In the genomic region with DNA sequence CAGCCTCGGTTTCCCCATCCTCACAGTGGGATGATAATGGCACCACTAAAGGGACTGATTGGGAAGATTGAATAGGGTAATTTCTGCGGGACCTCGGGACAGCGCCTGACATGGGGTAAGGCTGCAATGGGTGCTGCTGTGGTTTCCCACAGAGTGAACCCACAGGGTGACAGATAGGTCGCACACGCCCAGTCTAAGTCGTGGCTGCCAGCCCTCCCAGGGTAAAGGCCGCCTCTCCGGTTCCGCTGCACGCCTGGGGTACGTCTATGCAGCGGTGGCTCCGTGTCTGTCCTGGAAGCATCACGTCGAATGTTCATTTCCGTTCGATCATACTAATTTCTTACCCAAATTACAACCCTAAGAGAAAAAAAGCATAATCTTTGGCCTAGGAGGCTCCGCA, we compare ENCODE assay signal across 8 cellular contexts. TPM values are rescaled to one million over a fixed set of nuclear protein-coding genes. Genes with fewer than 3 reads are reported as not detected.
DNase-seq lines count a peak whose midpoint lies in the region; ATAC-seq and TF ChIP-seq lines count a peak whose summit lies in the region.

No MANE protein-coding gene starts in this region.

- DNase-seq in activated T-cell treated with anti-CD3 and anti-CD28 coated beads, Interleukin-2, amount 50 U/mL, for 1 hour: peak; percentile 36
- DNase-seq in activated T-cell treated with anti-CD3 and anti-CD28 coated beads for 4 hours: no peak
- DNase-seq in activated naive CD4-positive, alpha-beta T cell treated with anti-CD3 and anti-CD28 coated beads, Interleukin-2, amount 10 ng/mL, durations not matched to agents 7 days and 5 days: peak; percentile 43
- DNase-seq in left colon: peak in 1 of 2 donors; percentile 9
- no peak for DNase-seq in thoracic aorta (ENCODE audit: low spot score)
- DNase-seq in COR-L47 (lab: John Stamatoyannopoulos, UW): no peak
- DNase-seq in stimulated activated naive CD4-positive, alpha-beta T cell treated with Interleukin-2 at 50 U/mL for 16 hours (lab: John Stamatoyannopoulos, UW): no peak

- H3K36me3 ChIP-seq in thoracic aorta: no peaks in the 10 kb centered on the region

- H3K27me3 ChIP-seq in thoracic aorta (replicated peaks; ENCODE audit: insufficient read depth): no peaks in the 10 kb centered on the region

- peaks cover 16 to 27% of the 10 kb centered on the region in 2 donors for H3K4me1 ChIP-seq in thoracic aorta (ENCODE audit: control insufficient read depth in 1 of 2, low read depth in 2 of 2)

- H3K9me3 ChIP-seq in thoracic aorta: no peaks in the 10 kb centered on the region

- no peak overlapping the region for H3K27ac ChIP-seq in thoracic aorta

- H3K9me3 Mint-ChIP-seq in activated naive CD4-positive, alpha-beta T cell treated with anti-CD3 and anti-CD28 coated beads, Interleukin-2, amount 10 ng/mL, durations not matched to agents 7 days and 5 days: no peaks in the 10 kb centered on the region

- H3K27me3 Mint-ChIP-seq in activated naive CD4-positive, alpha-beta T cell treated with anti-CD3 and anti-CD28 coated beads, Interleukin-2, amount 10 ng/mL, durations not matched to agents 7 days and 5 days: peaks cover 84% of the 10 kb centered on the region

- intact Hi-C loops in left colon (cut with DNase I, micrococcal nuclease): loop anchor here in 1 of 2 donors (10.0 kb wide), 1 partner anchor 164 kb away; no protein-coding TSS in a partner anchor

- peak overlapping the region; percentile 72 for H3K4me3 ChIP-seq in thoracic aorta

- TF ChIP-seq CTCF in thoracic aorta (IDR thresholded peaks at IDR 0.05): no peak

- peaks cover 4% of the 10 kb centered on the region for H3K36me3 Mint-ChIP-seq in activated naive CD4-positive, alpha-beta T cell treated with anti-CD3 and anti-CD28 coated beads, Interleukin-2, amount 10 ng/mL, durations not matched to agents 7 days and 5 days

- peak; percentile 42 for ATAC-seq in left colon
- no peak for ATAC-seq in thoracic aorta (ENCODE audit: insufficient number of reproducible peaks, low FRiP score, low read depth)
- ATAC-seq in HG02885 (IDR thresholded peaks at IDR 0.05; ENCODE audit: poor library complexity, unreplicated experiment): no peak

- CTCF ChIA-PET in activated naive CD4-positive, alpha-beta T cell treated with anti-CD3 and anti-CD28 coated beads, Interleukin-2, amount 10 ng/mL, durations not matched to agents 7 days and 5 days (lab: Charles Lee): interaction anchor here (1.0 to 1.8 kb wide), 3 partner anchors 163 to 169 kb away, joined by 3 to 5 read pairs (median 4); no protein-coding TSS in a partner anchor

- peaks cover 34% of the 10 kb centered on the region for H3K4me1 Mint-ChIP-seq in activated naive CD4-positive, alpha-beta T cell treated with anti-CD3 and anti-CD28 coated beads, Interleukin-2, amount 10 ng/mL, durations not matched to agents 7 days and 5 days

- no peak overlapping the region for H3K27ac Mint-ChIP-seq in activated naive CD4-positive, alpha-beta T cell treated with anti-CD3 and anti-CD28 coated beads, Interleukin-2, amount 10 ng/mL, durations not matched to agents 7 days and 5 days

- H3K4me3 Mint-ChIP-seq in activated naive CD4-positive, alpha-beta T cell treated with anti-CD3 and anti-CD28 coated beads, Interleukin-2, amount 10 ng/mL, durations not matched to agents 7 days and 5 days: peak overlapping the region; percentile 58

RNA-seq across cellular contexts. Expression of a gene that starts 0.6 kb away (rescaled TPM):
- total RNA-seq in left colon (not detected), thoracic aorta (not detected)

RNA-seq across cellular contexts. Expression of a gene that starts 4.0 kb away (rescaled TPM):
- total RNA-seq in left colon (1 to 10 TPM; 8.2 to 9.0 TPM), thoracic aorta (10 to 100 TPM; 11.5 to 11.8 TPM)

RNA-seq across cellular contexts. Expression of a gene that starts 55.9 kb away (rescaled TPM):
- total RNA-seq in left colon (10 to 100 TPM; 38.7 to 39.4 TPM), thoracic aorta (10 to 100 TPM; 57.9 to 78.5 TPM)

Comparison
In these comparisons a context has a peak if more than half of its experiments do, and no peak if none do; other contexts are left out.
1. DNase-seq: peak in activated T-cell treated with anti-CD3 and anti-CD28 coated beads, Interleukin-2, amount 50 U/mL, for 1 hour (single experiment) and activated naive CD4-positive, alpha-beta T cell treated with anti-CD3 and anti-CD28 coated beads, Interleukin-2, amount 10 ng/mL, durations not matched to agents 7 days and 5 days (single experiment); none in activated T-cell treated with anti-CD3 and anti-CD28 coated beads for 4 hours (single experiment), thoracic aorta (single experiment), COR-L47 (single experiment) and stimulated activated naive CD4-positive, alpha-beta T cell treated with Interleukin-2 at 50 U/mL for 16 hours (single experiment).